14 cellular contexts compared by ENCODE assay signal in the genomic region with DNA sequence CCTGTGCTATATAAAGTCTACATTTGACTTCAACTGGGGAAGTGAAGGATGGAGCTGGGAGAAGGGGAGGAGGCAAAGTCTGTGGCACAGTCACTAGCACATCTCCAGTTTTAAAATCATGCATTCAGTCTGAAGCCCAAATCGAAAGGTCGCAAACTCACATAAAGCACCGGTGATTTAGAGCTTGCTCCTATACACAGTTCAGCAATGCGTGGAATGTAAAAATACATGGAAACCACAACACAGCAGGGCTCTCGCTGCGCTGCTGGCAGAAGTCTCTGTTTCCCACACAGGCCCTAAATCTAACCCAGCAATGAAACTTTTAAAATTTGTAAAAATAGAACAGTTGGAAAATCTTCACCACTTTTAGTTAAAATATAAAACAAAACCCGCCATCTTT.
A peak's percentile ranks its signal among the peaks of the same experiment; 100 is the strongest.
DNase-seq lines count a peak whose midpoint lies in the region; ATAC-seq and TF ChIP-seq lines count a peak whose summit lies in the region.
"Had no signal": no experiment of that assay in that cellular context is flagged by ENCODE, and none has a peak within 500 bp of the region (broad histone marks: within the 10 kb centered on the region; RNA-seq: fewer than 3 reads in every experiment).

No MANE protein-coding gene starts in this region.

- TF ChIP-seq CTCF in astrocyte of the spinal cord (IDR thresholded peaks at IDR 0.05; ENCODE audit: low read depth, low read length) (no peak), progenitor cell of endocrine pancreas (IDR thresholded peaks at IDR 0.05; ENCODE audit: unreplicated experiment) (no peak)

- ATAC-seq in GM18858 (IDR thresholded peaks at IDR 0.05; ENCODE audit: unreplicated experiment) (peak; percentile 53), HG02852 (IDR thresholded peaks at IDR 0.05; ENCODE audit: unreplicated experiment) (peak; percentile 80), GM18520 (IDR thresholded peaks at IDR 0.05; ENCODE audit: unreplicated experiment) (no peak), HG02870 (IDR thresholded peaks at IDR 0.05; ENCODE audit: unreplicated experiment) (no peak)
- ATAC-seq: gastroesophageal sphincter had no signal

- peak; percentile 91 for DNase-seq in astrocyte of the spinal cord (ENCODE audit: low read depth, low spot score)
- DNase-seq in progenitor cell of endocrine pancreas (ENCODE audit: low spot score, unreplicated experiment) = no peak
- no peak for DNase-seq in activated T-helper 2 cell treated with anti-CD3 and anti-CD28 coated beads, Interferon-gamma antibody, Interleukin-2, Interleukin-4, amounts not matched to agents 10 μg/mL and 5 μg/mL and 100 μg/mL, durations not matched to agents 14 hours and 24 hours and 36 hours (ENCODE audit: low spot score)
- DNase-seq in activated naive CD8-positive, alpha-beta T cell treated with anti-CD3 and anti-CD28 coated beads for 36 hours = no peak
- DNase-seq: activated CD8-positive, alpha-beta memory T cell treated with anti-CD3 and anti-CD28 coated beads, Interleukin-2, amount 50 U/mL, for 4 hours; Calu3; midbrain; NCI-H69; T-helper 2 cell had no signal

- H3K36me3 Mint-ChIP-seq in progenitor cell of endocrine pancreas (ENCODE audit: insufficient read depth) = no peaks in the 10 kb centered on the region
- no peaks in the 10 kb centered on the region for H3K36me3 Mint-ChIP-seq in activated T-helper 2 cell treated with anti-CD3 and anti-CD28 coated beads, Interferon-gamma antibody, Interleukin-2, Interleukin-4, amounts not matched to agents 10 μg/mL and 5 μg/mL and 100 μg/mL, durations not matched to agents 14 hours and 24 hours and 36 hours (ENCODE audit: low read depth)
- H3K36me3 Mint-ChIP-seq in activated naive CD8-positive, alpha-beta T cell treated with anti-CD3 and anti-CD28 coated beads for 36 hours = no peaks in the 10 kb centered on the region

- H3K4me3 ChIP-seq in astrocyte of the spinal cord (ENCODE audit: low read depth, low read length) = no peak overlapping the region
- H3K4me3 ChIP-seq: gastroesophageal sphincter had no signal

- peak overlapping the region; percentile 3 for H3K27ac Mint-ChIP-seq in progenitor cell of endocrine pancreas
- no peak overlapping the region for H3K27ac Mint-ChIP-seq in activated T-helper 2 cell treated with anti-CD3 and anti-CD28 coated beads, Interferon-gamma antibody, Interleukin-2, Interleukin-4, amounts not matched to agents 10 μg/mL and 5 μg/mL and 100 μg/mL, durations not matched to agents 14 hours and 24 hours and 36 hours
- H3K27ac Mint-ChIP-seq in activated naive CD8-positive, alpha-beta T cell treated with anti-CD3 and anti-CD28 coated beads for 36 hours = no peak overlapping the region

- H3K4me1 Mint-ChIP-seq in progenitor cell of endocrine pancreas (ENCODE audit: low read depth) = peaks cover 12% of the 10 kb centered on the region
- H3K4me1 Mint-ChIP-seq in activated T-helper 2 cell treated with anti-CD3 and anti-CD28 coated beads, Interferon-gamma antibody, Interleukin-2, Interleukin-4, amounts not matched to agents 10 μg/mL and 5 μg/mL and 100 μg/mL, durations not matched to agents 14 hours and 24 hours and 36 hours (ENCODE audit: low read depth) = no peaks in the 10 kb centered on the region
- peaks cover 3% of the 10 kb centered on the region for H3K4me1 Mint-ChIP-seq in activated naive CD8-positive, alpha-beta T cell treated with anti-CD3 and anti-CD28 coated beads for 36 hours

- no peak overlapping the region for H3K4me3 Mint-ChIP-seq in progenitor cell of endocrine pancreas (ENCODE audit: low read depth)
- no peak overlapping the region for H3K4me3 Mint-ChIP-seq in activated T-helper 2 cell treated with anti-CD3 and anti-CD28 coated beads, Interferon-gamma antibody, Interleukin-2, Interleukin-4, amounts not matched to agents 10 μg/mL and 5 μg/mL and 100 μg/mL, durations not matched to agents 14 hours and 24 hours and 36 hours (ENCODE audit: low read depth)
- no peak overlapping the region for H3K4me3 Mint-ChIP-seq in activated naive CD8-positive, alpha-beta T cell treated with anti-CD3 and anti-CD28 coated beads for 36 hours

- peaks cover 4% of the 10 kb centered on the region for H3K9me3 Mint-ChIP-seq in progenitor cell of endocrine pancreas (ENCODE audit: low read depth)
- H3K9me3 Mint-ChIP-seq in activated T-helper 2 cell treated with anti-CD3 and anti-CD28 coated beads, Interferon-gamma antibody, Interleukin-2, Interleukin-4, amounts not matched to agents 10 μg/mL and 5 μg/mL and 100 μg/mL, durations not matched to agents 14 hours and 24 hours and 36 hours = no peaks in the 10 kb centered on the region
- H3K9me3 Mint-ChIP-seq in activated naive CD8-positive, alpha-beta T cell treated with anti-CD3 and anti-CD28 coated beads for 36 hours = no peaks in the 10 kb centered on the region

- intact Hi-C loops in activated T-helper 2 cell treated with anti-CD3 and anti-CD28 coated beads, Interferon-gamma antibody, Interleukin-2, Interleukin-4, amounts not matched to agents 10 μg/mL and 5 μg/mL and 100 μg/mL, durations not matched to agents 14 hours and 24 hours and 36 hours (cut with micrococcal nuclease) = no loop called here

- in situ Hi-C loops in astrocyte of the spinal cord (cut with HindIII; ENCODE audit: low sequenced_read_pairs) = no loop called here

- peaks cover 8% of the 10 kb centered on the region for H3K27me3 Mint-ChIP-seq in progenitor cell of endocrine pancreas
- H3K27me3 Mint-ChIP-seq in activated T-helper 2 cell treated with anti-CD3 and anti-CD28 coated beads, Interferon-gamma antibody, Interleukin-2, Interleukin-4, amounts not matched to agents 10 μg/mL and 5 μg/mL and 100 μg/mL, durations not matched to agents 14 hours and 24 hours and 36 hours (ENCODE audit: low read depth) = peaks cover 17% of the 10 kb centered on the region
- H3K27me3 Mint-ChIP-seq in activated naive CD8-positive, alpha-beta T cell treated with anti-CD3 and anti-CD28 coated beads for 36 hours = no peaks in the 10 kb centered on the region

Comparison
In these comparisons a context has a peak if more than half of its experiments do, and no peak if none do; other contexts are left out.
1. ATAC-seq: peak in GM18858 (single experiment) and HG02852 (single experiment); none in GM18520 (single experiment) and HG02870 (single experiment).